25 cellular contexts compared by ENCODE assay signal in genomic region chr2:138078153-138078552, GRCh38.
A peak's percentile ranks its signal among the peaks of the same experiment; 100 is the strongest.
DNase-seq lines count a peak whose midpoint lies in the region; ATAC-seq and TF ChIP-seq lines count a peak whose summit lies in the region.
"Had no signal": no experiment of that assay in that cellular context is flagged by ENCODE, and none has a peak within 500 bp of the region (broad histone marks: within the 10 kb centered on the region; RNA-seq: fewer than 3 reads in every experiment).

No MANE protein-coding gene starts in this region.

- no peak for DNase-seq in MCF 10A (ENCODE audit: unreplicated experiment)
- no peak for DNase-seq in breast epithelium (ENCODE audit: low spot score in 2 of 2)
- peak; percentile 16 to 36 for DNase-seq in cardiac fibroblast (ENCODE audit: low read depth in 2 of 2)
- DNase-seq in midbrain (lab: John Stamatoyannopoulos, UW) = peak; percentile 52
- DNase-seq in NCI-H2029 treated with DMSO at 0.1 percent for 48 hours (lab: John Stamatoyannopoulos, UW) = no peak
- DNase-seq: activated CD8-positive, alpha-beta memory T cell treated with anti-CD3 and anti-CD28 coated beads, Interleukin-2, amount 50 U/mL, for 48 hours; activated naive CD8-positive, alpha-beta T cell treated with anti-CD3 and anti-CD28 coated beads, Interleukin-2, amount 10 ng/mL, durations not matched to agents 7 days and 5 days; Caco-2; left lung; NCI-H1092 treated with DMSO at 0.1 percent for 48 hours; NCI-H2081 treated with DMSO at 0.1 percent for 48 hours; NCI-H526 treated with DMSO at 0.1 percent for 48 hours; psoas muscle; RPMI8226; SK-N-SH; small intestine; stimulated activated naive CD4-positive, alpha-beta T cell; T-helper 2 cell had no signal

- H3K9me3 ChIP-seq in breast epithelium = no peaks in the 10 kb centered on the region
- H3K9me3 ChIP-seq: BLaER1, Caco-2, left lung, psoas muscle, SK-N-SH, tibial nerve had no signal

- H3K27ac Mint-ChIP-seq in MCF 10A (ENCODE audit: low read depth, unreplicated experiment) = peak overlapping the region; percentile 12
- H3K27ac Mint-ChIP-seq: activated naive CD8-positive, alpha-beta T cell treated with anti-CD3 and anti-CD28 coated beads, Interleukin-2, amount 10 ng/mL, durations not matched to agents 7 days and 5 days; dendritic cell treated with granulocyte-macrophage colony-stimulating factor and Interleukin-4, amounts not matched to agents 40 ng/mL and 50 ng/mL, for 4 days had no signal

- TF ChIP-seq POLR2A in breast epithelium (IDR thresholded peaks at IDR 0.05) = no peak

- no peaks in the 10 kb centered on the region for H3K4me1 Mint-ChIP-seq in MCF 10A (ENCODE audit: insufficient read depth, unreplicated experiment)
- H3K4me1 Mint-ChIP-seq: activated naive CD8-positive, alpha-beta T cell treated with anti-CD3 and anti-CD28 coated beads, Interleukin-2, amount 10 ng/mL, durations not matched to agents 7 days and 5 days; neural crest cell had no signal

- H3K27ac ChIP-seq in breast epithelium = no peak overlapping the region
- H3K27ac ChIP-seq: BLaER1, left lung, psoas muscle, tibial nerve had no signal

- no peak overlapping the region for H3K4me3 Mint-ChIP-seq in MCF 10A (ENCODE audit: unreplicated experiment)
- H3K4me3 Mint-ChIP-seq: activated naive CD8-positive, alpha-beta T cell treated with anti-CD3 and anti-CD28 coated beads, Interleukin-2, amount 10 ng/mL, durations not matched to agents 7 days and 5 days; dendritic cell treated with granulocyte-macrophage colony-stimulating factor and Interleukin-4, amounts not matched to agents 40 ng/mL and 50 ng/mL, for 4 days; neural crest cell had no signal

- no peaks in the 10 kb centered on the region for H3K36me3 Mint-ChIP-seq in MCF 10A (ENCODE audit: insufficient read depth, unreplicated experiment)
- H3K36me3 Mint-ChIP-seq: activated naive CD8-positive, alpha-beta T cell treated with anti-CD3 and anti-CD28 coated beads, Interleukin-2, amount 10 ng/mL, durations not matched to agents 7 days and 5 days had no signal

- H3K27me3 Mint-ChIP-seq in MCF 10A (ENCODE audit: insufficient read depth, unreplicated experiment) = no peaks in the 10 kb centered on the region
- H3K27me3 Mint-ChIP-seq: activated naive CD8-positive, alpha-beta T cell treated with anti-CD3 and anti-CD28 coated beads, Interleukin-2, amount 10 ng/mL, durations not matched to agents 7 days and 5 days; dendritic cell treated with granulocyte-macrophage colony-stimulating factor and Interleukin-4, amounts not matched to agents 40 ng/mL and 50 ng/mL, for 4 days had no signal

- ATAC-seq in HG03457 (IDR thresholded peaks at IDR 0.05; ENCODE audit: unreplicated experiment) (no peak), GM18907 (IDR thresholded peaks at IDR 0.05; ENCODE audit: unreplicated experiment) (no peak), GM18520 (IDR thresholded peaks at IDR 0.05; ENCODE audit: unreplicated experiment) (no peak)
- ATAC-seq: left lung, psoas muscle had no signal

- H3K27me3 ChIP-seq in breast epithelium = no peaks in the 10 kb centered on the region
- H3K27me3 ChIP-seq: BLaER1, left lung, tibial nerve had no signal

- intact Hi-C loops in MCF 10A (cut with micrococcal nuclease) = loop anchor here (10.0 kb wide), 2 partner anchors 123 to 427 kb away; partner anchors contain the start of gene SPOPL
- intact Hi-C loops in breast epithelium (cut with DNase I; ENCODE audit: low total_unique reads) = no loop called here

- BruUV-seq in MCF 10A (replicated peaks; lab: Mats Ljungman, UMichigan) = no TSS peak

- H3K4me3 ChIP-seq in breast epithelium = no peak overlapping the region
- H3K4me3 ChIP-seq in cardiac fibroblast (replicated peaks in 1 of 2; ENCODE audit: low read depth in 2 of 2, low read length in 2 of 2) = no peak overlapping the region
- H3K4me3 ChIP-seq: BLaER1, left lung, psoas muscle, tibial nerve had no signal

- POLR2A ChIA-PET in MCF 10A (lab: Yijun Ruan, JAX) = no interaction called here

- TF ChIP-seq CTCF in MCF 10A (IDR thresholded peaks at IDR 0.05; ENCODE audit: unreplicated experiment) (no peak), breast epithelium (IDR thresholded peaks at IDR 0.05) (no peak), cardiac fibroblast (IDR thresholded peaks at IDR 0.05; ENCODE audit: low read depth, low read length) (no peak)

- no peaks in the 10 kb centered on the region for H3K4me1 ChIP-seq in breast epithelium
- H3K4me1 ChIP-seq: BLaER1, Caco-2, left lung, psoas muscle, tibial nerve had no signal

- peaks cover 8% of the 10 kb centered on the region for H3K9me3 Mint-ChIP-seq in MCF 10A (ENCODE audit: unreplicated experiment)
- H3K9me3 Mint-ChIP-seq: activated naive CD8-positive, alpha-beta T cell treated with anti-CD3 and anti-CD28 coated beads, Interleukin-2, amount 10 ng/mL, durations not matched to agents 7 days and 5 days; dendritic cell treated with granulocyte-macrophage colony-stimulating factor and Interleukin-4, amounts not matched to agents 40 ng/mL and 50 ng/mL, for 4 days; neural crest cell had no signal

- H3K36me3 ChIP-seq in breast epithelium = no peaks in the 10 kb centered on the region
- H3K36me3 ChIP-seq: BLaER1, left lung, tibial nerve had no signal

- CTCF ChIA-PET in MCF 10A (lab: Yijun Ruan, JAX) = no interaction called here

Comparison
In these comparisons a context has a peak if more than half of its experiments do, and no peak if none do; other contexts are left out.
1. DNase-seq: peak in cardiac fibroblast (2 of 2) and midbrain (single experiment); none in MCF 10A (single experiment), breast epithelium (0 of 2) and NCI-H2029 treated with DMSO at 0.1 percent for 48 hours (single experiment).